In the genomic region with DNA sequence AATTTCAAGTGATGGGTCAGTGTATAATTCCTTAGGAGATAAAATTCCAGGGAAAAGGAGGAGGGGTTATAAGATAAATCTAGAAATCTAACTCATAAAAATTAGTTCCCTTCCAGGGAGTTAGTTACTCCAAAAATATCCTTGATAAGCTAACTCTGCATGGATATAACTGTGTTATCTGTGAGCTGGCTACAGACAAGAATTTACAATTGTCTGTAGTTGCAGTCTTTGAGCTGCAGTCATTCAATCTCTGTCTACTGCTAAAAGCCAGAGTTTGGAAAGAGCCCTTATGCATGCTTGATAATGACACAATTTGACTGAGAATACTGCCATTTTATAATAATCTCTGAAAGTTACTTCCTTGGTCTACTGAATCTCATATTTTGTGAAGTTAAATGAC, we compare ENCODE assay signal across 29 cellular contexts.
"Had no signal": no experiment of that assay in that cellular context is flagged by ENCODE, and none has a peak within 500 bp of the region (broad histone marks: within the 10 kb centered on the region; RNA-seq: fewer than 3 reads in every experiment).

No MANE protein-coding gene starts in this region.

- H3K27ac ChIP-seq: lower lobe of right lung, pancreas, psoas muscle, testis, thyroid gland, transverse colon, upper lobe of left lung, vagina had no signal

- H3K27me3 ChIP-seq: pancreas, testis, thyroid gland, transverse colon, upper lobe of left lung, vagina had no signal

- H3K4me1 ChIP-seq: lower lobe of right lung, pancreas, testis, thyroid gland, transverse colon, upper lobe of left lung had no signal

- H3K36me3 ChIP-seq: lower lobe of right lung, pancreas, thyroid gland, transverse colon, upper lobe of left lung, vagina had no signal

- H3K9me3 Mint-ChIP-seq: immature natural killer cell; naive thymus-derived CD8-positive, alpha-beta T cell; nephron; neural crest cell; stimulated activated memory B cell treated with anti-CD40 and anti-IgM and Interleukin-4, amounts not matched to agents 10 μg/mL and 1 μg/mL and 100 μg/mL, for 72 hours; stimulated activated naive CD8-positive, alpha-beta T cell treated with anti-CD3 and anti-CD28 coated beads, Interleukin-15, amount 100 ng/mL, for 72 hours had no signal

- H3K4me3 ChIP-seq: lower lobe of right lung, pancreas, psoas muscle, testis, thyroid gland, transverse colon, upper lobe of left lung, vagina had no signal

- H3K9me3 ChIP-seq: lower lobe of right lung, pancreas, psoas muscle, testis, thyroid gland, transverse colon, upper lobe of left lung, vagina had no signal

- H3K27me3 Mint-ChIP-seq: naive thymus-derived CD8-positive, alpha-beta T cell; stimulated activated memory B cell treated with anti-CD40 and anti-IgM and Interleukin-4, amounts not matched to agents 10 μg/mL and 1 μg/mL and 100 μg/mL, for 72 hours; stimulated activated naive CD8-positive, alpha-beta T cell treated with anti-CD3 and anti-CD28 coated beads, Interleukin-15, amount 100 ng/mL, for 72 hours had no signal

- ATAC-seq: left ventricle myocardium superior; lower lobe of right lung; naive thymus-derived CD8-positive, alpha-beta T cell; pancreas; psoas muscle; sciatic nerve; stimulated activated memory B cell treated with anti-CD40 and anti-IgM and Interleukin-4, amounts not matched to agents 10 μg/mL and 1 μg/mL and 100 μg/mL, for 72 hours; stimulated activated naive CD8-positive, alpha-beta T cell treated with anti-CD3 and anti-CD28 coated beads, Interleukin-15, amount 100 ng/mL, for 72 hours had no signal

- H3K4me3 Mint-ChIP-seq: immature natural killer cell; naive thymus-derived CD8-positive, alpha-beta T cell; nephron; neural crest cell; stimulated activated memory B cell treated with anti-CD40 and anti-IgM and Interleukin-4, amounts not matched to agents 10 μg/mL and 1 μg/mL and 100 μg/mL, for 72 hours; stimulated activated naive CD8-positive, alpha-beta T cell treated with anti-CD3 and anti-CD28 coated beads, Interleukin-15, amount 100 ng/mL, for 72 hours had no signal

- DNase-seq: hypothalamus; immature natural killer cell; kidney; left ventricle myocardium superior; lower lobe of right lung; mammary epithelial cell; mesenchymal stem cell; naive thymus-derived CD8-positive, alpha-beta T cell; nucleus accumbens; pancreas; posterior cingulate gyrus; psoas muscle; stimulated activated CD4-positive, alpha-beta T cell treated with anti-CD3 and anti-CD28 coated beads, Interleukin-1b, Interleukin-23, amount 100 ng/mL, for 48 hours; stimulated activated CD4-positive, alpha-beta T cell treated with anti-CD3 and anti-CD28 coated beads, Interleukin-2, amount 100 ng/mL, for 48 hours; stimulated activated CD4-positive, alpha-beta T cell treated with anti-CD3 and anti-CD28 coated beads, Interleukin-4, amount 100 ng/mL, for 4 hours; stimulated activated CD8-positive, alpha-beta memory T cell treated with anti-CD3 and anti-CD28 coated beads, Interleukin-4, amount 100 ng/mL, for 48 hours; stimulated activated naive CD4-positive, alpha-beta T cell treated with Interleukin-2 at 50 U/mL for 16 hours; stimulated activated naive CD8-positive, alpha-beta T cell treated with anti-CD3 and anti-CD28 coated beads, Interleukin-15, amount 100 ng/mL, for 72 hours; substantia nigra; testis; thyroid gland; transverse colon; upper lobe of left lung had no signal

- H3K27ac Mint-ChIP-seq: immature natural killer cell; naive thymus-derived CD8-positive, alpha-beta T cell; nephron; stimulated activated memory B cell treated with anti-CD40 and anti-IgM and Interleukin-4, amounts not matched to agents 10 μg/mL and 1 μg/mL and 100 μg/mL, for 72 hours; stimulated activated naive CD8-positive, alpha-beta T cell treated with anti-CD3 and anti-CD28 coated beads, Interleukin-15, amount 100 ng/mL, for 72 hours had no signal

- FAIRE-seq: islet of Langerhans, kidney, pancreas had no signal

- H3K36me3 Mint-ChIP-seq: immature natural killer cell; naive thymus-derived CD8-positive, alpha-beta T cell had no signal

- H3K4me1 Mint-ChIP-seq: immature natural killer cell; naive thymus-derived CD8-positive, alpha-beta T cell; neural crest cell; stimulated activated memory B cell treated with anti-CD40 and anti-IgM and Interleukin-4, amounts not matched to agents 10 μg/mL and 1 μg/mL and 100 μg/mL, for 72 hours; stimulated activated naive CD8-positive, alpha-beta T cell treated with anti-CD3 and anti-CD28 coated beads, Interleukin-15, amount 100 ng/mL, for 72 hours had no signal
